18 cellular contexts compared by ENCODE assay signal in genomic region chr2:17717666-17718065, GRCh38. TPM values are rescaled to one million over a fixed set of nuclear protein-coding genes. Genes with fewer than 3 reads are reported as not detected.
DNase-seq lines count a peak whose midpoint lies in the region; ATAC-seq and TF ChIP-seq lines count a peak whose summit lies in the region.
"Had no signal": no experiment of that assay in that cellular context is flagged by ENCODE, and none has a peak within 500 bp of the region (broad histone marks: within the 10 kb centered on the region; RNA-seq: fewer than 3 reads in every experiment).

No MANE protein-coding gene starts in this region.

- intact Hi-C loops in left ventricle myocardium inferior (cut with micrococcal nuclease) = loop anchor here (5.0 kb wide), 1 partner anchor 115 kb away; no protein-coding TSS in a partner anchor

- H3K36me3 ChIP-seq in WERI-Rb-1 = peaks cover 93% of the 10 kb centered on the region
- H3K36me3 ChIP-seq in left ventricle myocardium inferior = peaks cover 91% of the 10 kb centered on the region

- H3K27ac ChIP-seq in WERI-Rb-1 (peak overlapping the region; percentile 23; the same call in 1 of the 2 replicates), left ventricle myocardium inferior (replicated peaks) (no peak overlapping the region)
- H3K27ac ChIP-seq: 22Rv1; A549; BLaER1 treated with 17β-estradiol and CSF1 and Interleukin-3, amounts not matched to agents 10 nM and 100 nM; C4-2B had no signal

- DNase-seq in NCI-H2171 treated with DMSO at 0.1 percent for 48 hours (lab: John Stamatoyannopoulos, UW) (peak; percentile 47), NCI-H2171 (lab: John Stamatoyannopoulos, UW) (no peak), WERI-Rb-1 (no peak), erythroblast (lab: John Stamatoyannopoulos, UW) (peak; percentile 32 to 54), cortex of kidney (lab: John Stamatoyannopoulos, UW) (no peak), left ventricle myocardium inferior (no peak)
- DNase-seq: AML-193; Caco-2; Calu3; CD4-positive, alpha-beta T cell; CD8-positive, alpha-beta T cell; DMS79 treated with DMSO at 0.1 percent for 48 hours; GF-D8 had no signal

- no peak overlapping the region for H3K4me3 ChIP-seq in WERI-Rb-1 (ENCODE audit: low read depth, low read length)
- no peak overlapping the region for H3K4me3 ChIP-seq in left ventricle myocardium inferior
- H3K4me3 ChIP-seq: A549; BLaER1 treated with 17β-estradiol and CSF1 and Interleukin-3, amounts not matched to agents 10 nM and 100 nM had no signal

- no peak for TF ChIP-seq POLR2A in erythroblast (IDR thresholded peaks at IDR 0.05; ENCODE audit: low read length)

- TF ChIP-seq CTCF in WERI-Rb-1 (IDR thresholded peaks at IDR 0.05; ENCODE audit: low read depth, low read length) (no peak), left ventricle myocardium inferior (IDR thresholded peaks at IDR 0.05; ENCODE audit: borderline replicate concordance) (no peak)

- H3K27me3 ChIP-seq in WERI-Rb-1 (ENCODE audit: insufficient read depth, low read depth, severe bottlenecking) (no peaks in the 10 kb centered on the region), left ventricle myocardium inferior (ENCODE audit: low read depth) (no peaks in the 10 kb centered on the region)
- H3K27me3 ChIP-seq: BLaER1 treated with 17β-estradiol and CSF1 and Interleukin-3, amounts not matched to agents 10 nM and 100 nM had no signal

- ATAC-seq in HG03460 (IDR thresholded peaks at IDR 0.05; ENCODE audit: unreplicated experiment) = no peak
- ATAC-seq: A549; CD8-positive, alpha-beta T cell had no signal

- no peaks in the 10 kb centered on the region for H3K4me1 ChIP-seq in left ventricle myocardium inferior
- H3K4me1 ChIP-seq: A549; BLaER1 treated with 17β-estradiol and CSF1 and Interleukin-3, amounts not matched to agents 10 nM and 100 nM had no signal

- H3K9me3 ChIP-seq in WERI-Rb-1 (ENCODE audit: severe bottlenecking) = no peaks in the 10 kb centered on the region
- H3K9me3 ChIP-seq in left ventricle myocardium inferior (replicated peaks) = no peaks in the 10 kb centered on the region
- H3K9me3 ChIP-seq: A549; BLaER1 treated with 17β-estradiol and CSF1 and Interleukin-3, amounts not matched to agents 10 nM and 100 nM; Caco-2 had no signal

RNA-seq across cellular contexts. Expression of gene SMC6, which starts 35.9 kb away (rescaled TPM):
- total RNA-seq in left ventricle myocardium inferior = 13.3 TPM

RNA-seq across cellular contexts. Expression of gene GEN1, which starts 36.3 kb away (rescaled TPM):
- total RNA-seq in left ventricle myocardium inferior = 4.3 TPM

Comparison
In these comparisons a context has a peak if more than half of its experiments do, and no peak if none do; other contexts are left out.
1. DNase-seq: peak in NCI-H2171 treated with DMSO at 0.1 percent for 48 hours (single experiment) and erythroblast (2 of 2); none in NCI-H2171 (single experiment), WERI-Rb-1 (single experiment), cortex of kidney (single experiment) and left ventricle myocardium inferior (single experiment).